ENCODE assay signal across 1 cellular context in the genomic region with DNA sequence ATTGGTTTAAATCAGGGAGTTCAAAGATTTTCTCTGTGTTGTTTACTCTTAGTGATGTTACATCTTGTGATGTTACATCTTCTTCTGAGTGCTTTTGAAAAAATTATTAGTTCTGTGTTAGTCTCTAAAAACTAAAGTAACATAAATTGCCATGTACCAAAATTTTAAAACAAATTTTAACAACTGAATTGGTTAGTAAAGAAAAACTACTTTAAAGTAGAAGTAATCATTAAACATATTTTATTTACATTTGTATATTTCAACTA.
TF ChIP-seq lines count a peak whose summit lies in the region.

No MANE protein-coding gene starts in this region.

TF ChIP-seq in GM12878, 131 proteins besides CTCF, POLR2A, EP300 and RAD21 (continued from another document):
- TF ChIP-seq BCL11A (IDR thresholded peaks at IDR 0.05; ENCODE audit: low read depth, low read length): no peak
- TF ChIP-seq, protein P1, sequence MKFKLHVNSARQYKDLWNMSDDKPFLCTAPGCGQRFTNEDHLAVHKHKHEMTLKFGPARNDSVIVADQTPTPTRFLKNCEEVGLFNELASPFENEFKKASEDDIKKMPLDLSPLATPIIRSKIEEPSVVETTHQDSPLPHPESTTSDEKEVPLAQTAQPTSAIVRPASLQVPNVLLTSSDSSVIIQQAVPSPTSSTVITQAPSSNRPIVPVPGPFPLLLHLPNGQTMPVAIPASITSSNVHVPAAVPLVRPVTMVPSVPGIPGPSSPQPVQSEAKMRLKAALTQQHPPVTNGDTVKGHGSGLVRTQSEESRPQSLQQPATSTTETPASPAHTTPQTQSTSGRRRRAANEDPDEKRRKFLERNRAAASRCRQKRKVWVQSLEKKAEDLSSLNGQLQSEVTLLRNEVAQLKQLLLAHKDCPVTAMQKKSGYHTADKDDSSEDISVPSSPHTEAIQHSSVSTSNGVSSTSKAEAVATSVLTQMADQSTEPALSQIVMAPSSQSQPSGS (IDR thresholded peaks at IDR 0.05; ENCODE audit: low read length): no peak
- no peak for TF ChIP-seq EZH2 (IDR thresholded peaks at IDR 0.05; ENCODE audit: borderline replicate concordance, control insufficient read depth, low read depth, low read length)
- TF ChIP-seq CHD4 (IDR thresholded peaks at IDR 0.05): no peak
- no peak for TF ChIP-seq RFX5 (IDR thresholded peaks at IDR 0.05; ENCODE audit: low read depth, low read length)
- no peak for TF ChIP-seq SRF (IDR thresholded peaks at IDR 0.05; ENCODE audit: low read depth in 2 of 2, low read length in 2 of 2)
- TF ChIP-seq IRF3 (IDR thresholded peaks at IDR 0.05): no peak
- TF ChIP-seq, protein P2, sequence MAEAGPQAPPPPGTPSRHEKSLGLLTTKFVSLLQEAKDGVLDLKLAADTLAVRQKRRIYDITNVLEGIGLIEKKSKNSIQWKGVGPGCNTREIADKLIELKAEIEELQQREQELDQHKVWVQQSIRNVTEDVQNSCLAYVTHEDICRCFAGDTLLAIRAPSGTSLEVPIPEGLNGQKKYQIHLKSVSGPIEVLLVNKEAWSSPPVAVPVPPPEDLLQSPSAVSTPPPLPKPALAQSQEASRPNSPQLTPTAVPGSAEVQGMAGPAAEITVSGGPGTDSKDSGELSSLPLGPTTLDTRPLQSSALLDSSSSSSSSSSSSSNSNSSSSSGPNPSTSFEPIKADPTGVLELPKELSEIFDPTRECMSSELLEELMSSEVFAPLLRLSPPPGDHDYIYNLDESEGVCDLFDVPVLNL (IDR thresholded peaks at IDR 0.05; ENCODE audit: low read depth, low read length): no peak
- TF ChIP-seq ATF7 (IDR thresholded peaks at IDR 0.05; ENCODE audit: low read depth): no peak
- no peak for TF ChIP-seq POLR2AphosphoS2 (IDR thresholded peaks at IDR 0.05; ENCODE audit: low read depth, low read length)
- no peak for TF ChIP-seq KLF5 (IDR thresholded peaks at IDR 0.05; ENCODE audit: partially characterized antibody)
- no peak for TF ChIP-seq FOXM1 (IDR thresholded peaks at IDR 0.05; ENCODE audit: low read depth, low read length)
- no peak for TF ChIP-seq TARDBP (IDR thresholded peaks at IDR 0.05; ENCODE audit: borderline replicate concordance)
- no peak for TF ChIP-seq CBFB (IDR thresholded peaks at IDR 0.05; ENCODE audit: low read depth)
- no peak for TF ChIP-seq BCL3 (IDR thresholded peaks at IDR 0.05; ENCODE audit: borderline replicate concordance, insufficient read depth, low read depth, low read length, poor library complexity, severe bottlenecking)
